ENCODE assay signal across 7 cellular contexts in the genomic region with DNA sequence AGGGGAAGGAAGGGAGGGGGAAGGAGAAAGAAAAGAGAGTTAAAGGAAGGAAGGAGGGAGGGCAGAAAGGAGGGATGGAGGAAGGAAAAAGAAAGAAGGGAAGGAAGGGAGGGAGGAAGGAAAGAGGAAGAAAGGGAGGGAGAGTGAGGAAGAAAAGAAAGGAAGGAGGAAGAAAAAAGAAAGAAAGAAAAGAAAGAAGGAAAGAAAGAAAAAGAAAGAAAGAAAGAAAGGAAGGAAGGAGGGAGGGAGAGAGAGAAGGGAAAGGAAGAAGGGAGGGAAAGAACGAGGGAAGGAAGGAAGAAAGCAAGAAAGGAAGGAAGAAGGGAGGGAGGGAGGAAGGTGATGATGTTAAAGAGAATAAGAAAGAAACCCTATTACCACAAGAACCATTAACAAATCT.
"Had no signal": no experiment of that assay in that cellular context is flagged by ENCODE, and none has a peak within 500 bp of the region (broad histone marks: within the 10 kb centered on the region; RNA-seq: fewer than 3 reads in every experiment).

No MANE protein-coding gene starts in this region.

- H3K4me3 ChIP-seq: GM12878 had no signal

- ATAC-seq: GM12878 had no signal

- FAIRE-seq: G401.6, GM12878, GM12891, GM12892, GM18507 had no signal

- DNase-seq: GDM1, GF-D8 had no signal
